10 cellular contexts compared by ENCODE assay signal in genomic region chr20:45817652-45818194, GRCh38. TPM values are rescaled to one million over a fixed set of nuclear protein-coding genes. Genes with fewer than 3 reads are reported as not detected.
A peak's percentile ranks its signal among the peaks of the same experiment; 100 is the strongest.
DNase-seq lines count a peak whose midpoint lies in the region; ATAC-seq, FAIRE-seq and TF ChIP-seq lines count a peak whose summit lies in the region.
"Had no signal": no experiment of that assay in that cellular context is flagged by ENCODE, and none has a peak within 500 bp of the region (broad histone marks: within the 10 kb centered on the region; RNA-seq: fewer than 3 reads in every experiment).

No MANE protein-coding gene starts in this region.

- in situ Hi-C loops in GM12878 (cut with MboI): loop anchor here (25.0 kb wide), 1 partner anchor 545 kb away; no protein-coding TSS in a partner anchor

- ATAC-seq in A549: no peak
- ATAC-seq in GM12878: no peak; the same call in 1 of the 3 replicates
- peak; percentile 80 for ATAC-seq in left lung
- ATAC-seq in GM21528 (IDR thresholded peaks at IDR 0.05; ENCODE audit: low FRiP score, unreplicated experiment): no peak
- ATAC-seq: activated CD8-positive, alpha-beta T cell treated with anti-CD3 and anti-CD28 coated beads for 36 hours had no signal

- no peak for TF ChIP-seq CTCF in A549 (IDR thresholded peaks at IDR 0.05)
- TF ChIP-seq CTCF in GM12878 (IDR thresholded peaks at IDR 0.05 in 2 of 3, conservative IDR thresholded peaks at IDR 0.05 in 1 of 3; ENCODE audit: control insufficient read depth in 2 of 3, extremely low read depth in 1 of 3, insufficient read depth in 1 of 3, low read depth in 3 of 3, low read length in 3 of 3): no peak
- TF ChIP-seq CTCF in left lung (IDR thresholded peaks at IDR 0.05): no peak

- H4K20me1 ChIP-seq in GM12878 (ENCODE audit: control insufficient read depth, insufficient read depth): no peaks in the 10 kb centered on the region

- SMC1A ChIA-PET in GM12878 (lab: Charles Lee; ENCODE audit: uncharacterized antibody, unreplicated experiment): interaction anchor here (1.0 to 1.2 kb wide), 5 partner anchors 17 to 157 kb away, joined by 3 to 5 read pairs (median 3); no protein-coding TSS in a partner anchor

- H3K27me3 ChIP-seq in GM12878 (replicated peaks in 1 of 2; ENCODE audit: control insufficient read depth in 2 of 2, insufficient read depth in 2 of 2, low read length in 1 of 2) (no peaks in the 10 kb centered on the region; a peak in 1 of 4 replicates), left lung (peaks cover under 1 to 15% of the 10 kb centered on the region in 2 donors)

- BruUV-seq in GM12878 (replicated peaks; lab: Mats Ljungman, UMichigan): no TSS peak

- FAIRE-seq in A549 (lab: Jason Lieb, UNC) (no peak), GM12878 (lab: Jason Lieb, UNC) (no peak)

- intact Hi-C loops in GM12878 (cut with micrococcal nuclease; ENCODE audit: unreplicated experiment): no loop called here
- intact Hi-C loops in left lung (cut with DNase I): no loop called here

- H3K27ac ChIP-seq in A549 (no peak overlapping the region), GM12878 (ENCODE audit: control insufficient read depth, insufficient read depth) (no peak overlapping the region), left lung (peak overlapping the region; percentile 50 to 70)

- H3K9me3 ChIP-seq in A549: no peaks in the 10 kb centered on the region
- no peaks in the 10 kb centered on the region for H3K9me3 ChIP-seq in GM12878 (replicated peaks; ENCODE audit: control insufficient read depth, insufficient read depth, low read length)
- H3K9me3 ChIP-seq in left lung: no peaks in the 10 kb centered on the region

- RAD21 ChIA-PET in GM12878 (lab: Charles Lee; ENCODE audit: unreplicated experiment): interaction anchor here (1.3 kb wide), 1 partner anchor 143 kb away, joined by 3 read pairs; no protein-coding TSS in a partner anchor

- H3K9ac ChIP-seq in GM12878 (ENCODE audit: control insufficient read depth, insufficient read depth, low read length): no peak overlapping the region

- no peak for TF ChIP-seq RAD21 in A549 (conservative IDR thresholded peaks at IDR 0.05 in 1 of 2, IDR thresholded peaks at IDR 0.05 in 1 of 2)
- no peak for TF ChIP-seq RAD21 in GM12878 (IDR thresholded peaks at IDR 0.05; ENCODE audit: insufficient read depth, low read depth, low read length)

- no peak overlapping the region for H3K4me2 ChIP-seq in A549
- no peak overlapping the region for H3K4me2 ChIP-seq in GM12878 (ENCODE audit: control insufficient read depth, insufficient read depth)

- TF ChIP-seq EP300 in A549 (IDR thresholded peaks at IDR 0.05) (no peak), GM12878 (IDR thresholded peaks at IDR 0.05; ENCODE audit: borderline replicate concordance in 1 of 2, control insufficient read depth in 1 of 2, low read depth in 2 of 2, low read length in 2 of 2) (no peak)

- CTCF ChIA-PET in A549 (lab: Yijun Ruan, JAX): interaction anchor here (0.6 to 2.2 kb wide), 6 partner anchors 8 to 152 kb away, joined by 3 to 7 read pairs (median 4); no protein-coding TSS in a partner anchor
- CTCF ChIA-PET in GM12878 (lab: Yijun Ruan, JAX): interaction anchor here (0.5 to 2.8 kb wide), 4 partner anchors 72 to 194 kb away, joined by 3 to 10 read pairs (median 3); no protein-coding TSS in a partner anchor

- TF ChIP-seq POLR2A in A549 (IDR thresholded peaks at IDR 0.05; ENCODE audit: low read length) (no peak), GM12878 (IDR thresholded peaks at IDR 0.05; ENCODE audit: low read depth, low read length) (no peak)

- DNase-seq in A549 (ENCODE audit: low read depth in 1 of 2, low spot score in 1 of 2) (no peak), HS-27A (ENCODE audit: low read depth) (peak; percentile 65), GM12878 (ENCODE audit: low read depth, low spot score) (no peak), left lung (no peak), NOMO-1 treated with dmso at 0.1 percent for 144 hours (lab: John Stamatoyannopoulos, UW; ENCODE audit: unreplicated experiment) (no peak)
- no peak for DNase-seq in activated T-cell treated with anti-CD3 and anti-CD28 coated beads, Interleukin-2, amount 50 U/mL, for 48 hours
- DNase-seq in stimulated activated naive CD4-positive, alpha-beta T cell treated with Interleukin-2 at 50 U/mL for 16 hours (lab: John Stamatoyannopoulos, UW): no peak
- DNase-seq: activated CD8-positive, alpha-beta T cell treated with anti-CD3 and anti-CD28 coated beads for 36 hours had no signal

- H3K4me3 ChIP-seq in A549: no peak overlapping the region
- no peak overlapping the region for H3K4me3 ChIP-seq in GM12878
- no peak overlapping the region for H3K4me3 ChIP-seq in left lung

- peaks cover 8 to 9% of the 10 kb centered on the region in 2 experiments for H3K36me3 ChIP-seq in GM12878 (ENCODE audit: control insufficient read depth in 2 of 2, insufficient read depth in 2 of 2, low read length in 1 of 2)
- peaks cover 0 to 7% of the 10 kb centered on the region in 2 donors for H3K36me3 ChIP-seq in left lung

- POLR2A ChIA-PET in A549 (lab: Yijun Ruan, JAX) (no interaction called here), GM12878 (lab: Charles Lee) (interaction anchor here (1.5 kb wide), 1 partner anchor 113 kb away, joined by 5 read pairs; no protein-coding TSS in a partner anchor)

- WGBS in A549 (ENCODE audit: missing lambda C conversion rate): 66% methylated on average over 6 of the region's 6 CpGs
- 75% methylated on average over 6 of the region's 6 CpGs for WGBS in GM12878 (ENCODE audit: insufficient coverage, insufficient replicate concordance, low lambda C conversion rate, missing lambda C conversion rate)

- H3K4me1 ChIP-seq in A549 (peaks cover 45% of the 10 kb centered on the region), GM12878 (ENCODE audit: control insufficient read depth, insufficient read depth, low read length) (no peaks in the 10 kb centered on the region), left lung (peaks cover 4 to 21% of the 10 kb centered on the region in 2 donors)

- no peak overlapping the region for H2AFZ ChIP-seq in GM12878 (ENCODE audit: control insufficient read depth, low read depth, low read length)

- H3K79me2 ChIP-seq in GM12878 (ENCODE audit: control insufficient read depth, insufficient read depth, low read length): peaks cover 17% of the 10 kb centered on the region

RNA-seq across cellular contexts. Expression of gene UBE2C, which starts 5.3 kb away (rescaled TPM):
- polyA plus RNA-seq in A549 (2011; rRNA removed): 123 and 137 TPM in 2 replicates
- 271 and 292 TPM in 2 replicates for polyA plus RNA-seq in A549 (2012; cell fraction: cytosol; rRNA removed)
- polyA plus RNA-seq in A549 (2012; cell fraction: nucleus; rRNA removed): 143 and 191 TPM in 2 replicates
- 188 to 212 TPM (median 189 TPM) in 3 replicates for polyA plus RNA-seq in A549 (2017; fragmentation: RNase III; extraction: RNeasy Plus Mini Kit Qiagen cat#74134 plus additional on column Dnase treatment)
- 91.9 and 141 TPM in 2 replicates for polyA minus RNA-seq in A549 (2011; rRNA and poly(A)+ RNA removed)
- 3.5 and 5.6 TPM in 2 replicates for total RNA-seq in GM12878 (2013; cell fraction: nucleolus; rRNA removed)
- 174 and 186 TPM in 2 replicates for total RNA-seq in GM12878 (2014; rRNA removed)
- 115 and 117 TPM in 2 replicates for total RNA-seq in GM12878 (2014; rRNA removed; fragmentation: Illumina TruSeq; extraction: Trizol)
- 133 and 141 TPM in 2 replicates for total RNA-seq in GM12878 (2021)
- 135 TPM for polyA plus RNA-seq in GM12878 (2011; ENCODE audit: low read depth)
- 139 and 175 TPM in 2 replicates for polyA plus RNA-seq in GM12878 (2011; rRNA removed)
- polyA plus RNA-seq in GM12878 (2011; cell fraction: cytosol; rRNA removed): 226 and 261 TPM in 2 replicates
- 90.0 and 96.1 TPM in 2 replicates for polyA plus RNA-seq in GM12878 (2011; cell fraction: nucleus; rRNA removed)
- 100 and 106 TPM in 2 replicates for polyA plus RNA-seq in GM12878 (2012)
- 163 and 178 TPM in 2 replicates for polyA plus RNA-seq in GM12878 (2014; fragmentation: Illumina TruSeq; extraction: Trizol)
- 100 to 1,000 TPM in 1 of 2 experiments, 10 to 100 TPM in 1; 86.2 to 140 TPM for polyA plus RNA-seq in GM12878 (2014; fragmentation: Nextera tagmentation; extraction: Ambion mirVana)
- polyA plus RNA-seq in GM12878 (2014; rRNA removed): 229 and 243 TPM in 2 replicates
- polyA plus RNA-seq in GM12878 (2016; fragmentation: Nextera tagmentation; extraction: Ambion mirVana): 100 to 1,000 TPM; 396 to 412 TPM
- 59.9 and 79.5 TPM in 2 replicates for polyA minus RNA-seq in GM12878 (2011; rRNA and poly(A)+ RNA removed)
- 56.4 and 68.8 TPM in 2 replicates for polyA minus RNA-seq in GM12878 (2011; cell fraction: cytosol; rRNA and poly(A)+ RNA removed)
- 20.3 and 24.9 TPM in 2 replicates for polyA minus RNA-seq in GM12878 (2011; cell fraction: nucleus; rRNA and poly(A)+ RNA removed)
- total RNA-seq in left lung: 10 to 100 TPM in 1 of 2 donors, 1 to 10 TPM in 1; 5.9 to 17.1 TPM

RNA-seq across cellular contexts. Expression of gene TNNC2, which starts 9.4 kb away (rescaled TPM):
- polyA plus RNA-seq in A549 (2011; rRNA removed) (0.23 TPM in 1 of 2 replicates, not detected in the other), A549 (2017; fragmentation: RNase III; extraction: RNeasy Plus Mini Kit Qiagen cat#74134 plus additional on column Dnase treatment) (0.17 to 0.22 TPM in 2 of 3 replicates, not detected in the other), GM12878 (2011; rRNA removed) (not detected in 2 replicates), GM12878 (2014; fragmentation: Illumina TruSeq; extraction: Trizol) (not detected in 2 replicates), GM12878 (2014; fragmentation: Nextera tagmentation; extraction: Ambion mirVana) (not detected), GM12878 (2014; rRNA removed) (not detected in 2 replicates), GM12878 (2016; fragmentation: Nextera tagmentation; extraction: Ambion mirVana) (under 1 TPM in 1 of 2 experiments, not detected in 1; 0.37 TPM)
- polyA plus RNA-seq in A549 (2012; cell fraction: cytosol; rRNA removed): 0.31 and 0.32 TPM in 2 replicates
- 0.07 and 0.20 TPM in 2 replicates for polyA plus RNA-seq in A549 (2012; cell fraction: nucleus; rRNA removed)
- not detected in 2 replicates for polyA minus RNA-seq in A549 (2011; rRNA and poly(A)+ RNA removed)
- total RNA-seq in GM12878 (2013; cell fraction: nucleolus; rRNA removed): not detected in 2 replicates
- total RNA-seq in GM12878 (2014; rRNA removed) (not detected in 2 replicates), GM12878 (2014; rRNA removed; fragmentation: Illumina TruSeq; extraction: Trizol) (not detected in 2 replicates), GM12878 (2021) (not detected in 2 replicates), left lung (under 1 TPM; 0.42 to 0.61 TPM)
- polyA plus RNA-seq in GM12878 (2011; ENCODE audit: low read depth): not detected
- polyA plus RNA-seq in GM12878 (2011; cell fraction: cytosol; rRNA removed): 0.09 and 0.15 TPM in 2 replicates
- polyA plus RNA-seq in GM12878 (2011; cell fraction: nucleus; rRNA removed): not detected in 2 replicates
- 0.31 TPM in 1 of 2 replicates, not detected in the other for polyA plus RNA-seq in GM12878 (2012)
- not detected in 2 replicates for polyA minus RNA-seq in GM12878 (2011; rRNA and poly(A)+ RNA removed)
- polyA minus RNA-seq in GM12878 (2011; cell fraction: cytosol; rRNA and poly(A)+ RNA removed): not detected in 2 replicates
- polyA minus RNA-seq in GM12878 (2011; cell fraction: nucleus; rRNA and poly(A)+ RNA removed): not detected in 2 replicates
- total RNA-seq: activated CD8-positive, alpha-beta T cell treated with anti-CD3 and anti-CD28 coated beads for 36 hours; OCI-LY7 had no signal

RNA-seq across cellular contexts. Expression of gene SNX21, which starts 15.9 kb away (rescaled TPM):
- polyA plus RNA-seq in A549 (2011; rRNA removed) (4.0 and 4.1 TPM in 2 replicates), A549 (2017; fragmentation: RNase III; extraction: RNeasy Plus Mini Kit Qiagen cat#74134 plus additional on column Dnase treatment) (4.9 to 7.7 TPM (median 7.0 TPM) in 3 replicates), GM12878 (2011; rRNA removed) (0.27 and 0.41 TPM in 2 replicates), GM12878 (2014; fragmentation: Illumina TruSeq; extraction: Trizol) (0.10 and 0.27 TPM in 2 replicates), GM12878 (2014; fragmentation: Nextera tagmentation; extraction: Ambion mirVana) (under 1 TPM; 0.34 to 0.37 TPM), GM12878 (2014; rRNA removed) (1.1 and 1.3 TPM in 2 replicates), GM12878 (2016; fragmentation: Nextera tagmentation; extraction: Ambion mirVana) (1 to 10 TPM in 1 of 2 experiments, under 1 TPM in 1; 0.74 to 1.4 TPM)
- polyA plus RNA-seq in A549 (2012; cell fraction: cytosol; rRNA removed): 8.4 and 11.2 TPM in 2 replicates
- polyA plus RNA-seq in A549 (2012; cell fraction: nucleus; rRNA removed): 14.7 and 17.1 TPM in 2 replicates
- polyA minus RNA-seq in A549 (2011; rRNA and poly(A)+ RNA removed): 4.0 and 4.3 TPM in 2 replicates
- 2.3 and 5.2 TPM in 2 replicates for total RNA-seq in GM12878 (2013; cell fraction: nucleolus; rRNA removed)
- total RNA-seq in GM12878 (2014; rRNA removed) (0.76 and 0.79 TPM in 2 replicates), GM12878 (2014; rRNA removed; fragmentation: Illumina TruSeq; extraction: Trizol) (0.22 and 0.23 TPM in 2 replicates), GM12878 (2021) (0.77 and 1.2 TPM in 2 replicates), left lung (10 to 100 TPM; 23.9 to 26.3 TPM)
- polyA plus RNA-seq in GM12878 (2011; ENCODE audit: low read depth): 0.41 TPM
- 0.76 and 0.97 TPM in 2 replicates for polyA plus RNA-seq in GM12878 (2011; cell fraction: cytosol; rRNA removed)
- polyA plus RNA-seq in GM12878 (2011; cell fraction: nucleus; rRNA removed): 0.49 and 0.92 TPM in 2 replicates
- polyA plus RNA-seq in GM12878 (2012): 1.1 and 1.9 TPM in 2 replicates
- polyA minus RNA-seq in GM12878 (2011; rRNA and poly(A)+ RNA removed): 0.15 and 0.52 TPM in 2 replicates
- not detected in 2 replicates for polyA minus RNA-seq in GM12878 (2011; cell fraction: cytosol; rRNA and poly(A)+ RNA removed)
- 0.85 and 1.4 TPM in 2 replicates for polyA minus RNA-seq in GM12878 (2011; cell fraction: nucleus; rRNA and poly(A)+ RNA removed)

RNA-seq across cellular contexts. Expression of gene DNTTIP1, which starts 26.0 kb away (rescaled TPM):
- polyA plus RNA-seq in A549 (2011; rRNA removed) (34.1 and 38.3 TPM in 2 replicates), A549 (2017; fragmentation: RNase III; extraction: RNeasy Plus Mini Kit Qiagen cat#74134 plus additional on column Dnase treatment) (24.9 to 26.0 TPM (median 25.3 TPM) in 3 replicates), GM12878 (2011; rRNA removed) (21.5 and 33.7 TPM in 2 replicates), GM12878 (2014; fragmentation: Illumina TruSeq; extraction: Trizol) (28.8 and 35.4 TPM in 2 replicates), GM12878 (2014; fragmentation: Nextera tagmentation; extraction: Ambion mirVana) (10 to 100 TPM in 1 of 2 experiments, 1 to 10 TPM in 1; 7.9 to 18.7 TPM), GM12878 (2014; rRNA removed) (46.2 and 46.7 TPM in 2 replicates), GM12878 (2016; fragmentation: Nextera tagmentation; extraction: Ambion mirVana) (10 to 100 TPM; 51.0 to 51.3 TPM)
- polyA plus RNA-seq in A549 (2012; cell fraction: cytosol; rRNA removed): 46.2 and 46.3 TPM in 2 replicates
- polyA plus RNA-seq in A549 (2012; cell fraction: nucleus; rRNA removed): 27.2 TPM in 2 replicates
- 18.0 and 19.0 TPM in 2 replicates for polyA minus RNA-seq in A549 (2011; rRNA and poly(A)+ RNA removed)
- 7.2 and 7.5 TPM in 2 replicates for total RNA-seq in GM12878 (2013; cell fraction: nucleolus; rRNA removed)
- total RNA-seq in GM12878 (2014; rRNA removed) (19.7 and 23.8 TPM in 2 replicates), GM12878 (2014; rRNA removed; fragmentation: Illumina TruSeq; extraction: Trizol) (16.4 and 19.8 TPM in 2 replicates), GM12878 (2021) (25.0 and 29.0 TPM in 2 replicates), left lung (10 to 100 TPM; 22.6 to 38.5 TPM)
- 10.3 TPM for polyA plus RNA-seq in GM12878 (2011; ENCODE audit: low read depth)
- polyA plus RNA-seq in GM12878 (2011; cell fraction: cytosol; rRNA removed): 39.3 and 47.4 TPM in 2 replicates
- 24.3 and 25.6 TPM in 2 replicates for polyA plus RNA-seq in GM12878 (2011; cell fraction: nucleus; rRNA removed)
- 16.9 and 17.5 TPM in 2 replicates for polyA plus RNA-seq in GM12878 (2012)
- 19.2 and 21.7 TPM in 2 replicates for polyA minus RNA-seq in GM12878 (2011; rRNA and poly(A)+ RNA removed)
- polyA minus RNA-seq in GM12878 (2011; cell fraction: cytosol; rRNA and poly(A)+ RNA removed): 12.4 and 15.0 TPM in 2 replicates
- 5.2 and 9.7 TPM in 2 replicates for polyA minus RNA-seq in GM12878 (2011; cell fraction: nucleus; rRNA and poly(A)+ RNA removed)

RNA-seq across cellular contexts. Expression of gene WFDC3, which starts 26.0 kb away (rescaled TPM):
- 0.34 TPM in 1 of 2 replicates, not detected in the other for polyA plus RNA-seq in A549 (2011; rRNA removed)
- 0.15 TPM in 1 of 2 replicates, not detected in the other for polyA plus RNA-seq in A549 (2012; cell fraction: cytosol; rRNA removed)
- not detected in 2 replicates for polyA plus RNA-seq in A549 (2012; cell fraction: nucleus; rRNA removed)
- not detected in 3 replicates for polyA plus RNA-seq in A549 (2017; fragmentation: RNase III; extraction: RNeasy Plus Mini Kit Qiagen cat#74134 plus additional on column Dnase treatment)
- not detected in 2 replicates for polyA minus RNA-seq in A549 (2011; rRNA and poly(A)+ RNA removed)
- not detected in 2 replicates for total RNA-seq in GM12878 (2013; cell fraction: nucleolus; rRNA removed)
- not detected in 2 replicates for total RNA-seq in GM12878 (2014; rRNA removed)
- not detected in 2 replicates for total RNA-seq in GM12878 (2014; rRNA removed; fragmentation: Illumina TruSeq; extraction: Trizol)
- not detected in 2 replicates for total RNA-seq in GM12878 (2021)
- polyA plus RNA-seq in GM12878 (2011; ENCODE audit: low read depth): not detected
- not detected in 2 replicates for polyA plus RNA-seq in GM12878 (2011; rRNA removed)
- not detected in 2 replicates for polyA plus RNA-seq in GM12878 (2011; cell fraction: cytosol; rRNA removed)
- polyA plus RNA-seq in GM12878 (2011; cell fraction: nucleus; rRNA removed): 0.16 TPM in 1 of 2 replicates, not detected in the other
- not detected in 2 replicates for polyA plus RNA-seq in GM12878 (2012)
- 0.21 TPM in 1 of 2 replicates, not detected in the other for polyA plus RNA-seq in GM12878 (2014; fragmentation: Illumina TruSeq; extraction: Trizol)
- not detected for polyA plus RNA-seq in GM12878 (2014; fragmentation: Nextera tagmentation; extraction: Ambion mirVana)
- polyA plus RNA-seq in GM12878 (2014; rRNA removed): not detected in 2 replicates
- polyA plus RNA-seq in GM12878 (2016; fragmentation: Nextera tagmentation; extraction: Ambion mirVana): under 1 TPM; 0.30 to 0.51 TPM
- not detected in 2 replicates for polyA minus RNA-seq in GM12878 (2011; rRNA and poly(A)+ RNA removed)
- polyA minus RNA-seq in GM12878 (2011; cell fraction: cytosol; rRNA and poly(A)+ RNA removed): not detected in 2 replicates
- not detected in 2 replicates for polyA minus RNA-seq in GM12878 (2011; cell fraction: nucleus; rRNA and poly(A)+ RNA removed)
- total RNA-seq in left lung: 1 to 10 TPM; 5.2 to 5.7 TPM
- total RNA-seq: OCI-LY7 had no signal

Comparison
In these comparisons a context has a peak if more than half of its experiments do, and no peak if none do; other contexts are left out.
1. H3K27ac ChIP-seq: peak in left lung (2 of 2); none in A549 (0 of 2) and GM12878 (single experiment).
2. RNA of gene SNX21, which starts 15.9 kb away (total RNA-seq): 23.9 to 26.3 TPM in left lung; 0.22 to 5.2 TPM in GM12878; every median in the first group is over 4 times any median in the second.
3. Of the 24 proteins assayed by ChIP-seq in both GM12878 and A549: peak only in GM12878: none; only in A549: PBX3; in both: none; in neither: 23.